23 cellular contexts compared by ENCODE assay signal in genomic region chr5:95533106-95533505, GRCh38. TPM values are rescaled to one million over a fixed set of nuclear protein-coding genes. Genes with fewer than 3 reads are reported as not detected.
DNase-seq lines count a peak whose midpoint lies in the region; ATAC-seq and TF ChIP-seq lines count a peak whose summit lies in the region.
"Had no signal": no experiment of that assay in that cellular context is flagged by ENCODE, and none has a peak within 500 bp of the region (broad histone marks: within the 10 kb centered on the region; RNA-seq: fewer than 3 reads in every experiment).

No MANE protein-coding gene starts in this region.

- H3K36me3 ChIP-seq in body of pancreas (replicated peaks in 1 of 2; ENCODE audit: insufficient read depth in 1 of 2, low read depth in 2 of 2) = peaks cover 0 to 20% of the 10 kb centered on the region in 2 donors

- no peak overlapping the region for H3K27ac ChIP-seq in body of pancreas
- H3K27ac ChIP-seq: esophagus muscularis mucosa, hepatocyte, left ventricle myocardium inferior, PC-9 had no signal

- H3K9me3 Mint-ChIP-seq in activated T-cell treated with anti-CD3 and anti-CD28 coated beads, Interleukin-2, amount 50 U/mL, for 24 hours = no peaks in the 10 kb centered on the region
- no peaks in the 10 kb centered on the region for H3K9me3 Mint-ChIP-seq in activated T-cell treated with anti-CD3 and anti-CD28 coated beads, Interleukin-2, amount 50 U/mL, for 4 hours
- H3K9me3 Mint-ChIP-seq in type B pancreatic cell = no peaks in the 10 kb centered on the region
- H3K9me3 Mint-ChIP-seq: CD4-positive, alpha-beta T cell; dendritic cell treated with granulocyte-macrophage colony-stimulating factor and Interleukin-4, amounts not matched to agents 40 ng/mL and 50 ng/mL, for 4 days; naive thymus-derived CD4-positive, alpha-beta T cell; stimulated activated naive CD8-positive, alpha-beta T cell treated with anti-CD3 and anti-CD28 coated beads, Interleukin-15, Interleukin-2, amounts not matched to agents 100 ng/mL and 50 ng/mL, for 24 hours had no signal

- H3K4me3 ChIP-seq in astrocyte of the spinal cord (ENCODE audit: low read depth, low read length) = no peak overlapping the region
- H3K4me3 ChIP-seq in body of pancreas = no peak overlapping the region
- H3K4me3 ChIP-seq: esophagus muscularis mucosa, hepatocyte, left ventricle myocardium inferior, PC-9, tibial nerve had no signal

- H3K4me1 ChIP-seq in body of pancreas = no peaks in the 10 kb centered on the region

- whole genome bisulfite sequencing in body of pancreas, 2 donors = 68% methylated on average over 2 of the region's 2 CpGs

- peak overlapping the region; percentile 37 for H3K27ac Mint-ChIP-seq in activated T-cell treated with anti-CD3 and anti-CD28 coated beads, Interleukin-2, amount 50 U/mL, for 24 hours
- H3K27ac Mint-ChIP-seq in type B pancreatic cell = peak overlapping the region; percentile 29
- H3K27ac Mint-ChIP-seq: CD4-positive, alpha-beta T cell; dendritic cell treated with granulocyte-macrophage colony-stimulating factor and Interleukin-4, amounts not matched to agents 40 ng/mL and 50 ng/mL, for 4 days; stimulated activated naive CD8-positive, alpha-beta T cell treated with anti-CD3 and anti-CD28 coated beads, Interleukin-15, Interleukin-2, amounts not matched to agents 100 ng/mL and 50 ng/mL, for 24 hours had no signal

- H3K27me3 Mint-ChIP-seq in activated T-cell treated with anti-CD3 and anti-CD28 coated beads, Interleukin-2, amount 50 U/mL, for 24 hours = no peaks in the 10 kb centered on the region
- H3K27me3 Mint-ChIP-seq in activated T-cell treated with anti-CD3 and anti-CD28 coated beads, Interleukin-2, amount 50 U/mL, for 4 hours (ENCODE audit: low read depth) = no peaks in the 10 kb centered on the region
- H3K27me3 Mint-ChIP-seq in type B pancreatic cell = no peaks in the 10 kb centered on the region
- H3K27me3 Mint-ChIP-seq: CD4-positive, alpha-beta T cell; dendritic cell treated with granulocyte-macrophage colony-stimulating factor and Interleukin-4, amounts not matched to agents 40 ng/mL and 50 ng/mL, for 4 days; naive thymus-derived CD4-positive, alpha-beta T cell; stimulated activated naive CD8-positive, alpha-beta T cell treated with anti-CD3 and anti-CD28 coated beads, Interleukin-15, Interleukin-2, amounts not matched to agents 100 ng/mL and 50 ng/mL, for 24 hours; T-helper 17 cell had no signal

- no peaks in the 10 kb centered on the region for H3K9me3 ChIP-seq in body of pancreas
- H3K9me3 ChIP-seq: esophagus muscularis mucosa, left ventricle myocardium inferior, tibial nerve had no signal

- no peak for TF ChIP-seq POLR2A in body of pancreas (IDR thresholded peaks at IDR 0.05)

- TF ChIP-seq CTCF in astrocyte of the spinal cord (IDR thresholded peaks at IDR 0.05; ENCODE audit: low read depth, low read length) (no peak), type B pancreatic cell (conservative IDR thresholded peaks at IDR 0.05) (no peak), body of pancreas (IDR thresholded peaks at IDR 0.05) (no peak), GM20000 (IDR thresholded peaks at IDR 0.05; ENCODE audit: extremely low read depth, missing control alignments) (no peak)

- in situ Hi-C loops in astrocyte of the spinal cord (cut with HindIII; ENCODE audit: low sequenced_read_pairs) = no loop called here

- intact Hi-C loops in body of pancreas (cut with DNase I) = no loop called here

- H3K36me3 Mint-ChIP-seq in activated T-cell treated with anti-CD3 and anti-CD28 coated beads, Interleukin-2, amount 50 U/mL, for 24 hours (ENCODE audit: low read depth) = peaks cover 89% of the 10 kb centered on the region
- H3K36me3 Mint-ChIP-seq in activated T-cell treated with anti-CD3 and anti-CD28 coated beads, Interleukin-2, amount 50 U/mL, for 4 hours (ENCODE audit: insufficient read depth) = peaks cover 37% of the 10 kb centered on the region
- H3K36me3 Mint-ChIP-seq in type B pancreatic cell = peaks cover 51% of the 10 kb centered on the region

- no peak for DNase-seq in activated T-cell treated with anti-CD3 and anti-CD28 coated beads, Interleukin-2, amount 50 U/mL, for 24 hours
- DNase-seq in activated T-cell treated with anti-CD3 and anti-CD28 coated beads, Interleukin-2, amount 50 U/mL, for 4 hours = no peak
- peak; percentile 38 for DNase-seq in astrocyte of the spinal cord (ENCODE audit: low read depth, low spot score)
- peak; percentile 57 for DNase-seq in iris pigment epithelial cell (ENCODE audit: low read depth)
- DNase-seq in type B pancreatic cell (ENCODE audit: extremely low spot score, unreplicated experiment) = no peak
- no peak for DNase-seq in body of pancreas
- DNase-seq in GM20000 (ENCODE audit: low spot score) = no peak
- DNase-seq: activated CD4-positive, CD25-positive, alpha-beta regulatory T cell treated with anti-CD3 and anti-CD28 coated beads, Interleukin-2, amount 50 U/mL, for 72 hours; CD4-positive, alpha-beta T cell; left ventricle myocardium inferior; naive thymus-derived CD4-positive, alpha-beta T cell; NCI-H2171; NCI-H526; PC-9; T-helper 17 cell had no signal

- H3K4me1 Mint-ChIP-seq in activated T-cell treated with anti-CD3 and anti-CD28 coated beads, Interleukin-2, amount 50 U/mL, for 24 hours (ENCODE audit: low read depth) = peaks cover 25% of the 10 kb centered on the region
- peaks cover 8% of the 10 kb centered on the region for H3K4me1 Mint-ChIP-seq in activated T-cell treated with anti-CD3 and anti-CD28 coated beads, Interleukin-2, amount 50 U/mL, for 4 hours (ENCODE audit: low read depth)
- peaks cover 8% of the 10 kb centered on the region for H3K4me1 Mint-ChIP-seq in type B pancreatic cell (ENCODE audit: unreplicated experiment)

- ATAC-seq in activated T-cell treated with anti-CD3 and anti-CD28 coated beads, Interleukin-2, amount 50 U/mL, for 4 hours = no peak
- ATAC-seq in HG02884 (IDR thresholded peaks at IDR 0.05; ENCODE audit: unreplicated experiment) (no peak), body of pancreas (no peak)
- ATAC-seq: naive thymus-derived CD4-positive, alpha-beta T cell; Right ventricle myocardium inferior; SK-N-SH treated with all-trans-retinoic acid at 6 μM for 48 hours; T-helper 17 cell had no signal

- no peaks in the 10 kb centered on the region for H3K27me3 ChIP-seq in body of pancreas
- H3K27me3 ChIP-seq: esophagus muscularis mucosa, hepatocyte, tibial nerve had no signal

- no peak overlapping the region for H3K4me3 Mint-ChIP-seq in activated T-cell treated with anti-CD3 and anti-CD28 coated beads, Interleukin-2, amount 50 U/mL, for 24 hours
- H3K4me3 Mint-ChIP-seq in activated T-cell treated with anti-CD3 and anti-CD28 coated beads, Interleukin-2, amount 50 U/mL, for 4 hours = no peak overlapping the region
- H3K4me3 Mint-ChIP-seq in type B pancreatic cell = no peak overlapping the region
- H3K4me3 Mint-ChIP-seq: CD4-positive, alpha-beta T cell; dendritic cell treated with granulocyte-macrophage colony-stimulating factor and Interleukin-4, amounts not matched to agents 40 ng/mL and 50 ng/mL, for 4 days; naive thymus-derived CD4-positive, alpha-beta T cell; stimulated activated naive CD8-positive, alpha-beta T cell treated with anti-CD3 and anti-CD28 coated beads, Interleukin-15, Interleukin-2, amounts not matched to agents 100 ng/mL and 50 ng/mL, for 24 hours; T-helper 17 cell had no signal

RNA-seq across cellular contexts. Expression of gene SKIC3, which starts 21.7 kb away (rescaled TPM):
- 10 to 100 TPM; 39.8 to 42.2 (median 41.9) TPM for total RNA-seq in activated T-cell treated with anti-CD3 and anti-CD28 coated beads, Interleukin-2, amount 50 U/mL, for 4 hours
- 71.2 and 83.4 TPM in 2 replicates for total RNA-seq in type B pancreatic cell (ENCODE audit: low replicate concordance)
- total RNA-seq in body of pancreas = 10 to 100 TPM; 63.8 to 64.6 TPM

RNA-seq across cellular contexts. Expression of gene ARSK, which starts 21.8 kb away (rescaled TPM):
- 1 to 10 TPM; 4.2 to 5.0 (median 4.6) TPM for total RNA-seq in activated T-cell treated with anti-CD3 and anti-CD28 coated beads, Interleukin-2, amount 50 U/mL, for 4 hours
- total RNA-seq in type B pancreatic cell (ENCODE audit: low replicate concordance) (8.1 and 9.1 TPM in 2 replicates), body of pancreas (1 to 10 TPM; 4.3 to 6.2 TPM)

Comparison
In these comparisons a context has a peak if more than half of its experiments do, and no peak if none do; other contexts are left out.
1. DNase-seq: peak in astrocyte of the spinal cord (single experiment) and iris pigment epithelial cell (single experiment); none in activated T-cell treated with anti-CD3 and anti-CD28 coated beads, Interleukin-2, amount 50 U/mL, for 24 hours (single experiment), activated T-cell treated with anti-CD3 and anti-CD28 coated beads, Interleukin-2, amount 50 U/mL, for 4 hours (single experiment), type B pancreatic cell (single experiment), body of pancreas (0 of 4) and GM20000 (single experiment).